8 cellular contexts compared by ENCODE assay signal in the genomic region with DNA sequence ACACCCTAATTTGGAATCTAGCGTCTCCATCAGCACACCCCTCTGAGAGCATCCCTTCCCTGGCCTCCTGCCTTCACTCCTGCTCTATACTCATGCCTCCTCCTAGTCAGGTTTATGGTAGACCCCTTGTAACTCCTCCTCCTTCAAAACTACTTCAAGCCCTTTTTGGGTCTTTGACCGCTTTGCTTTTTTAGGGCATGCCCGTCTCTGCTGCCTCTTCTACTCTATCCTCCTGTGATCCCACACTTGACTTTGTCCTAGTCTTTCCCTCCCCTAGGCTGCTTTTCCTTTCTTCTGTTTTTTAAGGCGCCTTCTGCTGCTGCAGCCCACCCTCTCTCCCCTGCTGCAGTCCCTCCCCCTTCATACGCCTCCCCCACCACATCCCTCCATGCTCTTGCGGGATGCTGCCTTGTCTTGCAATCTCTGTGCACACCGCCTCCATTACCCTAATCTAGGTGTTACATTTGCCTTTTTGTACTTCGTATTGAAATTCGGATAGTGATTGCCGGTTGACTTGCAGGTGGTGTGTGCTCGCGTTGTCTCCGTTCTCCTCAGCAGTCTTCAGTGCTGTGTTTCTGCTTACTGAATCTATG. TPM values are rescaled to one million over a fixed set of nuclear protein-coding genes. Genes with fewer than 3 reads are reported as not detected.
DNase-seq lines count a peak whose midpoint lies in the region; ATAC-seq lines count a peak whose summit lies in the region.

No MANE protein-coding gene starts in this region.

- H3K4me1 Mint-ChIP-seq in CD8-positive, alpha-beta memory T cell, result peaks cover 38 to 58% (median 46%) of the 10 kb centered on the region in 3 donors

- H3K36me3 Mint-ChIP-seq in CD8-positive, alpha-beta memory T cell, result peaks cover 0 to 21% (median 3%) of the 10 kb centered on the region in 3 donors

- H3K4me3 Mint-ChIP-seq in CD8-positive, alpha-beta memory T cell, result peak overlapping the region; percentile 94 to 98 (median 95)

- no peak for DNase-seq in CD8-positive, alpha-beta memory T cell
- peak; percentile 26 for DNase-seq in NCI-H69 (lab: John Stamatoyannopoulos, UW)
- DNase-seq in ecto neural progenitor cell (ENCODE audit: low spot score), result peak; percentile 47
- DNase-seq in activated CD4-positive, CD25-positive, alpha-beta regulatory T cell (lab: John Stamatoyannopoulos, UW), result no peak
- DNase-seq in germinal center (ENCODE audit: low spot score), result no peak
- DNase-seq in NCI-H187 (lab: John Stamatoyannopoulos, UW), result no peak

- POLR2A ChIA-PET in CD8-positive, alpha-beta memory T cell (lab: Charles Lee), result no interaction called here

- H3K27me3 Mint-ChIP-seq in CD8-positive, alpha-beta memory T cell, result peaks cover 4 to 7% of the 10 kb centered on the region in 2 donors

- no peaks in the 10 kb centered on the region for H3K36me3 ChIP-seq in CD8-positive, alpha-beta memory T cell (ENCODE audit: insufficient read depth, low read length)
- H3K36me3 ChIP-seq in neuron (ENCODE audit: insufficient read depth, low read length), result peaks cover 20% of the 10 kb centered on the region

- H3K9me3 Mint-ChIP-seq in CD8-positive, alpha-beta memory T cell, result no peaks in the 10 kb centered on the region

- peak overlapping the region; percentile 59 for H3K27ac ChIP-seq in CD8-positive, alpha-beta memory T cell (ENCODE audit: low read depth, low read length)

- H3K9me3 ChIP-seq in CD8-positive, alpha-beta memory T cell (ENCODE audit: low read length), result no peaks in the 10 kb centered on the region
- no peaks in the 10 kb centered on the region for H3K9me3 ChIP-seq in neuron (ENCODE audit: low read length)

- H3K27ac Mint-ChIP-seq in CD8-positive, alpha-beta memory T cell, result peak overlapping the region; percentile 84 to 98 (median 94)

- no peaks in the 10 kb centered on the region for H3K27me3 ChIP-seq in CD8-positive, alpha-beta memory T cell (ENCODE audit: insufficient read depth, low read length, poor library complexity, severe bottlenecking)
- no peaks in the 10 kb centered on the region for H3K27me3 ChIP-seq in neuron (ENCODE audit: insufficient read depth, low read length)

- no peak for ATAC-seq in HG03565 (IDR thresholded peaks at IDR 0.05; ENCODE audit: unreplicated experiment)

- peak overlapping the region; percentile 76 for H3K4me3 ChIP-seq in CD8-positive, alpha-beta memory T cell (ENCODE audit: low read length)
- peak overlapping the region; percentile 88 for H3K4me3 ChIP-seq in neuron (ENCODE audit: low read length)

- peaks cover 18% of the 10 kb centered on the region for H3K4me1 ChIP-seq in CD8-positive, alpha-beta memory T cell (ENCODE audit: insufficient read depth, low read length)
- H3K4me1 ChIP-seq in neuron (ENCODE audit: insufficient read depth, low read length), result peaks cover 14% of the 10 kb centered on the region

- peak overlapping the region; percentile 88 for H2AFZ ChIP-seq in neuron (ENCODE audit: low read depth, low read length)

- CTCF ChIA-PET in CD8-positive, alpha-beta memory T cell (lab: Charles Lee), result no interaction called here

RNA-seq across cellular contexts. Expression of gene SNX27, which starts 1.5 kb away (rescaled TPM):
- 10 to 100 TPM; 30.1 to 32.1 TPM for total RNA-seq in CD8-positive, alpha-beta memory T cell
- 13.7 TPM for polyA plus RNA-seq in CD8-positive, alpha-beta memory T cell

Comparison
In these comparisons a context has a peak if more than half of its experiments do, and no peak if none do; other contexts are left out.
1. DNase-seq: peak in NCI-H69 (single experiment) and ecto neural progenitor cell (single experiment); none in CD8-positive, alpha-beta memory T cell (0 of 5), activated CD4-positive, CD25-positive, alpha-beta regulatory T cell (0 of 4), germinal center (single experiment) and NCI-H187 (0 of 2).